Comparison of ENCODE assay signal across 23 cellular contexts in genomic region chr9:36928210-36928609, GRCh38.
DNase-seq lines count a peak whose midpoint lies in the region; ATAC-seq, FAIRE-seq and TF ChIP-seq lines count a peak whose summit lies in the region.
"Had no signal": no experiment of that assay in that cellular context is flagged by ENCODE, and none has a peak within 500 bp of the region (broad histone marks: within the 10 kb centered on the region; RNA-seq: fewer than 3 reads in every experiment).

No MANE protein-coding gene starts in this region.

- no peak overlapping the region for H2AFZ ChIP-seq in osteoblast (ENCODE audit: low read length)

- in situ Hi-C loops in SK-MEL-5 (cut with HindIII; ENCODE audit: low pct_unique_long_range_greater_than_20kb, low sequenced_read_pairs) (no loop called here), brain microvascular endothelial cell (cut with HindIII; ENCODE audit: low pct_ligation_motif_present, low sequenced_read_pairs) (no loop called here)

- H3K27me3 ChIP-seq in osteoblast (ENCODE audit: insufficient read depth, low read length) (peaks cover 26% of the 10 kb centered on the region), brain microvascular endothelial cell (replicated peaks) (peaks cover 2% of the 10 kb centered on the region)
- H3K27me3 ChIP-seq: body of pancreas, foreskin keratinocyte had no signal

- FAIRE-seq in GM12892 (lab: Jason Lieb, UNC), result no peak
- FAIRE-seq: HTR-8/SVneo had no signal

- H3K4me2 ChIP-seq in osteoblast (ENCODE audit: insufficient read depth, low read length), result peak overlapping the region; percentile 58
- H3K4me2 ChIP-seq: KMS-11 had no signal

- peak; percentile 48; the same call in 1 of the 2 replicates for TF ChIP-seq POLR2A in GM12892 (IDR thresholded peaks at IDR 0.05; ENCODE audit: low read depth, low read length)

- peaks cover 9% of the 10 kb centered on the region for H4K20me1 ChIP-seq in osteoblast (ENCODE audit: insufficient read depth, low read length)

- no peaks in the 10 kb centered on the region for H3K79me2 ChIP-seq in osteoblast (ENCODE audit: insufficient read depth, low read length)

- H3K4me3 ChIP-seq in osteoblast (ENCODE audit: insufficient read depth, low read length), result no peak overlapping the region
- H3K4me3 ChIP-seq in brain microvascular endothelial cell (ENCODE audit: low read depth, low read length), result no peak overlapping the region
- H3K4me3 ChIP-seq: body of pancreas, left ventricle myocardium inferior, tibial artery had no signal

- H3K36me3 Mint-ChIP-seq in activated naive CD4-positive, alpha-beta T cell treated with anti-CD3 and anti-CD28 coated beads, Interleukin-2, amount 50 U/mL, for 72 hours, result peaks cover 0 to 11% of the 10 kb centered on the region in 2 donors

- H3K27ac ChIP-seq in osteoblast (ENCODE audit: low read depth, low read length), result no peak overlapping the region
- no peak overlapping the region for H3K27ac ChIP-seq in brain microvascular endothelial cell
- H3K27ac ChIP-seq: body of pancreas, foreskin keratinocyte, KMS-11, left ventricle myocardium inferior, tibial artery had no signal

- H3K9me3 ChIP-seq in osteoblast (ENCODE audit: low read depth, low read length), result peaks cover 2% of the 10 kb centered on the region
- H3K9me3 ChIP-seq: body of pancreas had no signal

- H3K4me1 ChIP-seq in osteoblast (ENCODE audit: insufficient read depth, low read length), result peaks cover 26% of the 10 kb centered on the region
- H3K4me1 ChIP-seq: body of pancreas, left ventricle myocardium inferior, tibial artery had no signal

- no peak for TF ChIP-seq CTCF in osteoblast (IDR thresholded peaks at IDR 0.05; ENCODE audit: extremely low read depth, low read depth, low read length)
- TF ChIP-seq CTCF in brain microvascular endothelial cell (IDR thresholded peaks at IDR 0.05; ENCODE audit: low read depth, low read length, missing control alignments), result no peak

- ATAC-seq in activated naive CD4-positive, alpha-beta T cell treated with anti-CD3 and anti-CD28 coated beads, Interleukin-2, amount 50 U/mL, for 72 hours, result peak in 1 of 2 donors; percentile 39
- ATAC-seq: body of pancreas, Right ventricle myocardium inferior had no signal

- DNase-seq in activated naive CD4-positive, alpha-beta T cell treated with anti-CD3 and anti-CD28 coated beads, Interleukin-2, amount 50 U/mL, for 72 hours (ENCODE audit: low spot score in 2 of 2), result no peak
- DNase-seq in activated naive CD4-positive, alpha-beta T cell treated with anti-CD3 and anti-CD28 coated beads, Interleukin-2, amount 50 U/mL, for 16 hours, result no peak
- DNase-seq in GM12892 (ENCODE audit: insufficient read length), result no peak
- DNase-seq in SK-MEL-5 (ENCODE audit: low read depth, low spot score), result peak; percentile 21
- DNase-seq in osteoblast (ENCODE audit: insufficient read length, low spot score, missing footprints), result no peak
- DNase-seq in brain microvascular endothelial cell, result no peak
- DNase-seq in stimulated activated CD4-positive, alpha-beta T cell treated with anti-CD3 and anti-CD28 coated beads, Interleukin-15, amount 100 ng/mL, for 24 hours, result no peak
- no peak for DNase-seq in LoVo (ENCODE audit: low spot score)
- DNase-seq: activated CD4-positive, alpha-beta T cell treated with anti-CD3 and anti-CD28 coated beads for 4 hours; body of pancreas; effector memory CD4-positive, alpha-beta T cell; left ventricle myocardium inferior; NCI-H1048; NCI-H1930; NCI-H345; NCI-H774; tibial artery had no signal

- H3K36me3 ChIP-seq in osteoblast (ENCODE audit: insufficient read depth, low read length), result no peaks in the 10 kb centered on the region
- H3K36me3 ChIP-seq in brain microvascular endothelial cell (replicated peaks), result no peaks in the 10 kb centered on the region
- H3K36me3 ChIP-seq: left ventricle myocardium inferior, tibial artery had no signal

- H3K9me3 Mint-ChIP-seq in activated naive CD4-positive, alpha-beta T cell treated with anti-CD3 and anti-CD28 coated beads, Interleukin-2, amount 50 U/mL, for 72 hours, result peaks cover 3 to 9% of the 10 kb centered on the region in 2 donors
- H3K9me3 Mint-ChIP-seq: neural crest cell had no signal

- peak overlapping the region; percentile 67 to 87 for H3K27ac Mint-ChIP-seq in activated naive CD4-positive, alpha-beta T cell treated with anti-CD3 and anti-CD28 coated beads, Interleukin-2, amount 50 U/mL, for 72 hours
- H3K27ac Mint-ChIP-seq: progenitor cell of endocrine pancreas had no signal
